In the genomic region with DNA sequence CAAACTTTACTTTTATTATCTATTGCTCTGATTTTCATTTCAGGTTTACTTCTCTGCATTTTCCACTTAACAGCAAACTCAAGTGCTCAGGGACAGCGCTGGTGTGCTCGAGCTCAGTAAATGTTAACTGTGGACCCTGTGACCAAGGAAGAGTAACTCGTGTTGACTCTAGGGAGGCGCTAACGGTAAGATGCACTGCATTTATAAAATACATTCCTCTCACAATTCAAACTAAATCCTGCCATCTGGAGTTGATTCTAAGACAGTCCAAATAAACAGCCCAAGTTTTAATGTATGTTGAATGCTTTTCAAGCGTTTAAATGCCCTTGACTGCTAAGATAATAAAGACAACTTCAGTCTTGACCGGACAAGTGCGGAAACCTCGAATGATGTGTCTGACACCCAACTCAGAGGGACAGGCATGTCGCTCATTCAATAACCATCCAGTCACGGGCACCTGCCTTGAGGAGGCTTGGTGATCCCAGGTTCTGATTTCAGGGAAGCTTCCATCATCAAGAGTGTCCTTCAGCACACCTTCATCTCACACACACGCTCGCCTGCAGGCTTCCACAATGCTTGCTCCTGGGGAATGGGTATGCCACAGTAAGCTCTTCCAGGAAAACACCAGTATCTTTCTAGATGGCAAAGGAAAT, we compare ENCODE assay signal across 9 cellular contexts.
DNase-seq lines count a peak whose midpoint lies in the region; ATAC-seq and TF ChIP-seq lines count a peak whose summit lies in the region.
"Had no signal": no experiment of that assay in that cellular context is flagged by ENCODE, and none has a peak within 500 bp of the region (broad histone marks: within the 10 kb centered on the region; RNA-seq: fewer than 3 reads in every experiment).

No MANE protein-coding gene starts in this region.

- H3K9ac ChIP-seq in liver (ENCODE audit: low read depth in 1 of 2, low read length in 2 of 2): peak overlapping the region; percentile 37 to 44

- ATAC-seq in activated CD8-positive, alpha-beta T cell treated with anti-CD3 and anti-CD28 coated beads for 36 hours: no peak
- no peak for ATAC-seq in activated CD8-positive, alpha-beta T cell treated with anti-CD3 and anti-CD28 coated beads, Interleukin-2, amount 10 ng/mL, durations not matched to agents 7 days and 5 days

- no peaks in the 10 kb centered on the region for H3K9me3 Mint-ChIP-seq in activated CD8-positive, alpha-beta T cell treated with anti-CD3 and anti-CD28 coated beads for 36 hours
- no peaks in the 10 kb centered on the region for H3K9me3 Mint-ChIP-seq in activated CD8-positive, alpha-beta T cell treated with anti-CD3 and anti-CD28 coated beads, Interleukin-2, amount 10 ng/mL, durations not matched to agents 7 days and 5 days (ENCODE audit: insufficient read depth)
- H3K9me3 Mint-ChIP-seq in brain: no peaks in the 10 kb centered on the region

- peak overlapping the region; percentile 1 for H3K27ac Mint-ChIP-seq in activated CD8-positive, alpha-beta T cell treated with anti-CD3 and anti-CD28 coated beads for 36 hours
- no peak overlapping the region for H3K27ac Mint-ChIP-seq in activated CD8-positive, alpha-beta T cell treated with anti-CD3 and anti-CD28 coated beads, Interleukin-2, amount 10 ng/mL, durations not matched to agents 7 days and 5 days
- peak overlapping the region; percentile 26 to 92 (median 59) for H3K27ac Mint-ChIP-seq in brain

- no peak for TF ChIP-seq RAD21 in liver (IDR thresholded peaks at IDR 0.05)

- H3K4me3 Mint-ChIP-seq in activated CD8-positive, alpha-beta T cell treated with anti-CD3 and anti-CD28 coated beads for 36 hours: no peak overlapping the region
- no peak overlapping the region for H3K4me3 Mint-ChIP-seq in activated CD8-positive, alpha-beta T cell treated with anti-CD3 and anti-CD28 coated beads, Interleukin-2, amount 10 ng/mL, durations not matched to agents 7 days and 5 days
- H3K4me3 Mint-ChIP-seq in brain: peak overlapping the region in 3 of 5 experiments; percentile 24 to 79 (median 52)

- no peak for TF ChIP-seq POLR2A in thyroid gland (IDR thresholded peaks at IDR 0.05)

- H3K27me3 ChIP-seq in liver (ENCODE audit: control insufficient read depth in 4 of 4, insufficient read depth in 4 of 4, low read length in 3 of 4) (no peaks in the 10 kb centered on the region), thyroid gland (no peaks in the 10 kb centered on the region)

- WGBS in liver: 63% methylated on average over 13 of the region's 13 CpGs
- 31 to 37% methylated on average over 13 of the region's 13 CpGs for WGBS in thyroid gland, 2 donors

- no peaks in the 10 kb centered on the region for H3K27me3 Mint-ChIP-seq in activated CD8-positive, alpha-beta T cell treated with anti-CD3 and anti-CD28 coated beads for 36 hours
- no peaks in the 10 kb centered on the region for H3K27me3 Mint-ChIP-seq in activated CD8-positive, alpha-beta T cell treated with anti-CD3 and anti-CD28 coated beads, Interleukin-2, amount 10 ng/mL, durations not matched to agents 7 days and 5 days (ENCODE audit: low read depth)
- H3K27me3 Mint-ChIP-seq in brain: peaks cover 5% of the 10 kb centered on the region

- no peak for TF ChIP-seq CTCF in activated CD8-positive, alpha-beta T cell treated with anti-CD3 and anti-CD28 coated beads for 36 hours (IDR thresholded peaks at IDR 0.05)
- TF ChIP-seq CTCF in brain (conservative IDR thresholded peaks at IDR 0.05): no peak
- TF ChIP-seq CTCF in liver (IDR thresholded peaks at IDR 0.05; ENCODE audit: low read depth, low read length, missing input control): no peak
- TF ChIP-seq CTCF in thyroid gland (IDR thresholded peaks at IDR 0.05): no peak

- H3K9me3 ChIP-seq in liver (ENCODE audit: control insufficient read depth in 4 of 4, low read length in 3 of 4) (no peaks in the 10 kb centered on the region), thyroid gland (no peaks in the 10 kb centered on the region)

- CTCF ChIA-PET in activated CD8-positive, alpha-beta T cell treated with anti-CD3 and anti-CD28 coated beads for 36 hours (lab: Charles Lee): interaction anchor here (1.1 to 4.4 kb wide), 7 partner anchors 21 to 189 kb away, joined by 3 to 20 read pairs (median 5); no protein-coding TSS in a partner anchor
- CTCF ChIA-PET in activated CD8-positive, alpha-beta T cell treated with anti-CD3 and anti-CD28 coated beads, Interleukin-2, amount 10 ng/mL, durations not matched to agents 7 days and 5 days (lab: Charles Lee): interaction anchor here (2.0 to 2.1 kb wide), 2 partner anchors 21 to 169 kb away, joined by 6 to 13 read pairs; no protein-coding TSS in a partner anchor

- peak overlapping the region; percentile 81 to 84 for H3K27ac ChIP-seq in liver (ENCODE audit: low read depth in 1 of 2, low read length in 2 of 2)
- peak overlapping the region; percentile 93 to 98 (median 96) for H3K27ac ChIP-seq in thyroid gland

- H3K36me3 Mint-ChIP-seq in activated CD8-positive, alpha-beta T cell treated with anti-CD3 and anti-CD28 coated beads for 36 hours (ENCODE audit: low read depth): peaks cover 12% of the 10 kb centered on the region
- peaks cover 17% of the 10 kb centered on the region for H3K36me3 Mint-ChIP-seq in activated CD8-positive, alpha-beta T cell treated with anti-CD3 and anti-CD28 coated beads, Interleukin-2, amount 10 ng/mL, durations not matched to agents 7 days and 5 days (ENCODE audit: low read depth)
- no peaks in the 10 kb centered on the region for H3K36me3 Mint-ChIP-seq in brain

- H3K36me3 ChIP-seq in liver (ENCODE audit: control insufficient read depth in 4 of 4, insufficient read depth in 3 of 4, low read depth in 1 of 4, low read length in 3 of 4): no peaks in the 10 kb centered on the region
- no peaks in the 10 kb centered on the region for H3K36me3 ChIP-seq in thyroid gland

- peaks cover 23 to 47% (median 41%) of the 10 kb centered on the region in 4 donors for H3K4me1 ChIP-seq in liver (ENCODE audit: control insufficient read depth in 4 of 4, insufficient read depth in 4 of 4, low read length in 3 of 4)
- peaks cover 40 to 76% of the 10 kb centered on the region in 2 donors for H3K4me1 ChIP-seq in thyroid gland

- H3K4me3 ChIP-seq in liver (ENCODE audit: low read depth in 1 of 3, low read length in 3 of 3): no peak overlapping the region
- H3K4me3 ChIP-seq in thyroid gland (replicated peaks in 1 of 3): no peak overlapping the region

- intact Hi-C loops in activated CD8-positive, alpha-beta T cell treated with anti-CD3 and anti-CD28 coated beads for 36 hours (cut with micrococcal nuclease): no loop called here
- intact Hi-C loops in thyroid gland (cut with DNase I): no loop called here

- no peak for DNase-seq in activated CD8-positive, alpha-beta T cell treated with anti-CD3 and anti-CD28 coated beads for 36 hours
- DNase-seq in activated CD8-positive, alpha-beta T cell treated with anti-CD3 and anti-CD28 coated beads, Interleukin-2, amount 10 ng/mL, durations not matched to agents 7 days and 5 days: no peak
- DNase-seq in thyroid gland (peak in 1 of 2 donors; percentile 51), DMS53 (lab: John Stamatoyannopoulos, UW) (no peak), Kasumi-1 (lab: John Stamatoyannopoulos, UW) (no peak), kidney tubule cell (ENCODE audit: low spot score) (no peak)
- DNase-seq: cortex of kidney had no signal

- peaks cover 85% of the 10 kb centered on the region for H3K4me1 Mint-ChIP-seq in activated CD8-positive, alpha-beta T cell treated with anti-CD3 and anti-CD28 coated beads for 36 hours (ENCODE audit: low read depth)
- peaks cover 77% of the 10 kb centered on the region for H3K4me1 Mint-ChIP-seq in activated CD8-positive, alpha-beta T cell treated with anti-CD3 and anti-CD28 coated beads, Interleukin-2, amount 10 ng/mL, durations not matched to agents 7 days and 5 days (ENCODE audit: low read depth)
- H3K4me1 Mint-ChIP-seq in brain: peaks cover 90% of the 10 kb centered on the region

- POLR2A ChIA-PET in activated CD8-positive, alpha-beta T cell treated with anti-CD3 and anti-CD28 coated beads for 36 hours (lab: Charles Lee): interaction anchor here (0.8 to 3.2 kb wide), 5 partner anchors 15 to 90 kb away, joined by 3 to 14 read pairs (median 3); no protein-coding TSS in a partner anchor
- POLR2A ChIA-PET in activated CD8-positive, alpha-beta T cell treated with anti-CD3 and anti-CD28 coated beads, Interleukin-2, amount 10 ng/mL, durations not matched to agents 7 days and 5 days (lab: Charles Lee): no interaction called here

TF ChIP-seq in liver, 16 proteins besides CTCF, POLR2A, EP300 and RAD21:
- TF ChIP-seq RXRA (IDR thresholded peaks at IDR 0.05): no peak
- TF ChIP-seq, protein P1, sequence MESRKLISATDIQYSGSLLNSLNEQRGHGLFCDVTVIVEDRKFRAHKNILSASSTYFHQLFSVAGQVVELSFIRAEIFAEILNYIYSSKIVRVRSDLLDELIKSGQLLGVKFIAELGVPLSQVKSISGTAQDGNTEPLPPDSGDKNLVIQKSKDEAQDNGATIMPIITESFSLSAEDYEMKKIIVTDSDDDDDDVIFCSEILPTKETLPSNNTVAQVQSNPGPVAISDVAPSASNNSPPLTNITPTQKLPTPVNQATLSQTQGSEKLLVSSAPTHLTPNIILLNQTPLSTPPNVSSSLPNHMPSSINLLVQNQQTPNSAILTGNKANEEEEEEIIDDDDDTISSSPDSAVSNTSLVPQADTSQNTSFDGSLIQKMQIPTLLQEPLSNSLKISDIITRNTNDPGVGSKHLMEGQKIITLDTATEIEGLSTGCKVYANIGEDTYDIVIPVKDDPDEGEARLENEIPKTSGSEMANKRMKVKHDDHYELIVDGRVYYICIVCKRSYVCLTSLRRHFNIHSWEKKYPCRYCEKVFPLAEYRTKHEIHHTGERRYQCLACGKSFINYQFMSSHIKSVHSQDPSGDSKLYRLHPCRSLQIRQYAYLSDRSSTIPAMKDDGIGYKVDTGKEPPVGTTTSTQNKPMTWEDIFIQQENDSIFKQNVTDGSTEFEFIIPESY (IDR thresholded peaks at IDR 0.05): no peak
- TF ChIP-seq SP1 (IDR thresholded peaks at IDR 0.05): no peak
- TF ChIP-seq, protein P2, sequence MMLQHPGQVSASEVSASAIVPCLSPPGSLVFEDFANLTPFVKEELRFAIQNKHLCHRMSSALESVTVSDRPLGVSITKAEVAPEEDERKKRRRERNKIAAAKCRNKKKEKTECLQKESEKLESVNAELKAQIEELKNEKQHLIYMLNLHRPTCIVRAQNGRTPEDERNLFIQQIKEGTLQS (IDR thresholded peaks at IDR 0.05): no peak
- no peak for TF ChIP-seq FOXA2 (IDR thresholded peaks at IDR 0.05)
- no peak for TF ChIP-seq JUND (IDR thresholded peaks at IDR 0.05)
- no peak for TF ChIP-seq FOXA1 (IDR thresholded peaks at IDR 0.05)
- TF ChIP-seq, protein P3, sequence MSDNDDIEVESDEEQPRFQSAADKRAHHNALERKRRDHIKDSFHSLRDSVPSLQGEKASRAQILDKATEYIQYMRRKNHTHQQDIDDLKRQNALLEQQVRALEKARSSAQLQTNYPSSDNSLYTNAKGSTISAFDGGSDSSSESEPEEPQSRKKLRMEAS (IDR thresholded peaks at IDR 0.05): no peak
- TF ChIP-seq YY1 (IDR thresholded peaks at IDR 0.05): no peak
- TF ChIP-seq TAF1 (conservative IDR thresholded peaks at IDR 0.05): no peak
- TF ChIP-seq GABPA (IDR thresholded peaks at IDR 0.05 in 1 of 2, conservative IDR thresholded peaks at IDR 0.05 in 1 of 2): no peak
- TF ChIP-seq HNF4G (IDR thresholded peaks at IDR 0.05): no peak
- TF ChIP-seq HNF4A (conservative IDR thresholded peaks at IDR 0.05): no peak

Comparison
In these comparisons a context has a peak if more than half of its experiments do, and no peak if none do; other contexts are left out.
1. H3K4me3 Mint-ChIP-seq: peak in brain (3 of 5); none in activated CD8-positive, alpha-beta T cell treated with anti-CD3 and anti-CD28 coated beads for 36 hours (single experiment) and activated CD8-positive, alpha-beta T cell treated with anti-CD3 and anti-CD28 coated beads, Interleukin-2, amount 10 ng/mL, durations not matched to agents 7 days and 5 days (single experiment).